In genomic region chr22:23054531-23055257, GRCh38 we compare ENCODE assay signal across 1 cellular context.
A peak's percentile ranks its signal among the peaks of the same experiment; 100 is the strongest.
TF ChIP-seq lines count a peak whose summit lies in the region.

No MANE protein-coding gene starts in this region.

TF ChIP-seq in K562, 482 proteins besides CTCF, POLR2A, EP300 and RAD21 (continued from another document):
- 0 out of 2 replicates have a peak, but pooled peaks have one; percentile 3 for TF ChIP-seq USF2 (CRISPR knock-in tag; IDR thresholded peaks at IDR 0.05)
- peak; percentile 71; the same call in 1 of the 2 replicates for TF ChIP-seq PRMT5 (CRISPR knock-in tag; IDR thresholded peaks at IDR 0.05)
- peak; percentile 69; the same call in 1 of the 2 replicates for TF ChIP-seq ZNF184 (CRISPR knock-in tag; IDR thresholded peaks at IDR 0.05)
- TF ChIP-seq CEBPG (CRISPR knock-in tag; IDR thresholded peaks at IDR 0.05), result 0 out of 2 replicates have a peak, but pooled peaks have one; percentile 7
- no peak for TF ChIP-seq CEBPG (tag; conservative IDR thresholded peaks at IDR 0.05 in 1 of 2, IDR thresholded peaks at IDR 0.05 in 1 of 2)
- TF ChIP-seq USF1 (CRISPR knock-in tag; IDR thresholded peaks at IDR 0.05), result peak; percentile 53; the same call in 1 of the 2 replicates
- no peak for TF ChIP-seq CCNT2 (IDR thresholded peaks at IDR 0.05; ENCODE audit: borderline replicate concordance, extremely low read depth, insufficient read length, low read depth, low read length)
- TF ChIP-seq ZNF609 (CRISPR knock-in tag; IDR thresholded peaks at IDR 0.05; ENCODE audit: borderline replicate concordance), result no peak
- TF ChIP-seq YY1 (IDR thresholded peaks at IDR 0.05; ENCODE audit: borderline replicate concordance in 1 of 3, control insufficient read depth in 1 of 3, extremely low read depth in 1 of 3, insufficient read depth in 3 of 3, insufficient read length in 1 of 3, insufficient replicate concordance in 2 of 3, low read depth in 1 of 3, low read length in 2 of 3), result peak in 1 of 3 experiments; percentile 45
- no peak; the same call in 1 of the 2 replicates for TF ChIP-seq TEAD4 (IDR thresholded peaks at IDR 0.05; ENCODE audit: low read length)
- peak; percentile 88; the same call in 1 of the 2 replicates for TF ChIP-seq TEAD4 (CRISPR knock-in tag; IDR thresholded peaks at IDR 0.05; ENCODE audit: borderline replicate concordance)
- no peak for TF ChIP-seq WHSC1 (IDR thresholded peaks at IDR 0.05; ENCODE audit: low read length)
- TF ChIP-seq HNRNPUL1 (IDR thresholded peaks at IDR 0.05; ENCODE audit: low read length), result 0 out of 2 replicates have a peak, but pooled peaks have one; percentile 55
- no peak for TF ChIP-seq ZBTB40 (IDR thresholded peaks at IDR 0.05)
- TF ChIP-seq ZBTB40 (CRISPR knock-in tag; IDR thresholded peaks at IDR 0.05), result 0 out of 2 replicates have a peak, but pooled peaks have one; percentile 51
- no peak for TF ChIP-seq FOXP4 (CRISPR knock-in tag; IDR thresholded peaks at IDR 0.05; ENCODE audit: borderline replicate concordance)
